Comparison of ENCODE assay signal across 8 cellular contexts in the genomic region with DNA sequence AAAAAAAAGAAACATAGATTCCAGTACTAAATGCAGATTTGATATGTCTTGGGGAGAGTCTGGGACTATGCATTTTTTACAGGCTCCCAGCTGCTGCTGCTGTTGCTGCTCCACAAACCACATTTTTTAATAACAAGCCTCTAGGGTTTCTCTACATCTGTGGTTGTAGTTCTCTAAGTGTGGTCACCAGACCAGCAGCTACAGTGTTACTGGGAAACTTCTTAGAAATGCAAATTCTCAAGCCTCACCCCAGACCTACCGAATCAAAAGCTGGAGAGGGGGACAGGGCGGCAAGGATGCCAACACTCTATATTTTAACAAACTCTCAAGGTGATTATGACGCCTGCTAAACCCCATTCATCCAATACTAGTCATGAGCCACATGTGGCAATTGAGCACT.
A peak's percentile ranks its signal among the peaks of the same experiment; 100 is the strongest.
DNase-seq lines count a peak whose midpoint lies in the region; ATAC-seq and TF ChIP-seq lines count a peak whose summit lies in the region.

No MANE protein-coding gene starts in this region.

- H3K9me2 ChIP-seq in DOHH2 (replicated peaks; ENCODE audit: control insufficient read depth, low read length): no peaks in the 10 kb centered on the region

- H3F3A ChIP-seq in DOHH2 (ENCODE audit: control insufficient read depth, insufficient read depth): peaks cover 6% of the 10 kb centered on the region

- H3K27ac Mint-ChIP-seq in activated naive CD4-positive, alpha-beta T cell treated with anti-CD3 and anti-CD28 coated beads, Interleukin-2, amount 50 U/mL, for 72 hours: peak overlapping the region; percentile 92 to 95

- H4K20me1 ChIP-seq in DOHH2 (ENCODE audit: control insufficient read depth, insufficient read depth, low read depth, low read length): no peaks in the 10 kb centered on the region

- no peak for DNase-seq in activated naive CD4-positive, alpha-beta T cell treated with anti-CD3 and anti-CD28 coated beads, Interleukin-2, amount 50 U/mL, for 72 hours (ENCODE audit: low spot score in 2 of 2)
- DNase-seq in ascending aorta (ENCODE audit: low spot score in 2 of 2) (no peak), ACHN (no peak), NCI-H226 (no peak)

- intact Hi-C loops in ascending aorta (cut with DNase I): no loop called here

- H3K36me3 Mint-ChIP-seq in activated naive CD4-positive, alpha-beta T cell treated with anti-CD3 and anti-CD28 coated beads, Interleukin-2, amount 50 U/mL, for 72 hours: peaks cover 10 to 29% of the 10 kb centered on the region in 2 donors

- ATAC-seq in GM21367 (IDR thresholded peaks at IDR 0.05; ENCODE audit: unreplicated experiment): peak; percentile 90
- peak; percentile 90 for ATAC-seq in HG03521 (IDR thresholded peaks at IDR 0.05; ENCODE audit: unreplicated experiment)
- ATAC-seq in activated naive CD4-positive, alpha-beta T cell treated with anti-CD3 and anti-CD28 coated beads, Interleukin-2, amount 50 U/mL, for 72 hours: peak; percentile 13 to 42
- ATAC-seq in SK-N-SH treated with all-trans-retinoic acid at 6 μM for 48 hours: no peak

- in situ Hi-C loops in ACHN (cut with HindIII; ENCODE audit: low pct_ligation_motif_present, low pct_unique_long_range_greater_than_20kb, low sequenced_read_pairs): no loop called here

- TF ChIP-seq CTCF in DOHH2 (IDR thresholded peaks at IDR 0.05; ENCODE audit: low read depth, low read length, poor library complexity, severe bottlenecking) (no peak), ascending aorta (IDR thresholded peaks at IDR 0.05) (no peak)

- no peaks in the 10 kb centered on the region for H3K36me3 ChIP-seq in DOHH2 (ENCODE audit: control insufficient read depth, low read length)
- no peaks in the 10 kb centered on the region for H3K36me3 ChIP-seq in ascending aorta

- H3K9me3 ChIP-seq in DOHH2 (ENCODE audit: control insufficient read depth, insufficient read depth, low read length): no peaks in the 10 kb centered on the region
- no peaks in the 10 kb centered on the region for H3K9me3 ChIP-seq in ascending aorta

- H3K27me3 ChIP-seq in DOHH2 (ENCODE audit: control insufficient read depth, low read length) (no peaks in the 10 kb centered on the region), ascending aorta (no peaks in the 10 kb centered on the region)

- no peaks in the 10 kb centered on the region for H3K79me2 ChIP-seq in DOHH2 (ENCODE audit: control insufficient read depth, low read length)

- H3K4me3 ChIP-seq in DOHH2 (ENCODE audit: low read length) (peak overlapping the region; percentile 39), ascending aorta (no peak overlapping the region)

- peak overlapping the region; percentile 61 for H3K4me2 ChIP-seq in DOHH2 (ENCODE audit: low read length)

- peaks cover 6 to 11% of the 10 kb centered on the region in 2 donors for H3K9me3 Mint-ChIP-seq in activated naive CD4-positive, alpha-beta T cell treated with anti-CD3 and anti-CD28 coated beads, Interleukin-2, amount 50 U/mL, for 72 hours

- H3K4me1 ChIP-seq in DOHH2 (ENCODE audit: control insufficient read depth, low read length): peaks cover 57% of the 10 kb centered on the region
- no peaks in the 10 kb centered on the region for H3K4me1 ChIP-seq in ascending aorta

- peak overlapping the region; percentile 57 for H3K27ac ChIP-seq in DOHH2 (ENCODE audit: low read depth, low read length)
- no peak overlapping the region for H3K27ac ChIP-seq in ascending aorta

TF ChIP-seq in SK-N-SH treated with all-trans-retinoic acid at 6 μM for 48 hours, 23 proteins besides CTCF, POLR2A, EP300 and RAD21:
- TF ChIP-seq CSDC2 (CRISPR knock-in tag; IDR thresholded peaks at IDR 0.05) (no peak), ZC3H10 (CRISPR knock-in tag; IDR thresholded peaks at IDR 0.05) (no peak)
